ENCODE assay signal across 19 cellular contexts in the genomic region with DNA sequence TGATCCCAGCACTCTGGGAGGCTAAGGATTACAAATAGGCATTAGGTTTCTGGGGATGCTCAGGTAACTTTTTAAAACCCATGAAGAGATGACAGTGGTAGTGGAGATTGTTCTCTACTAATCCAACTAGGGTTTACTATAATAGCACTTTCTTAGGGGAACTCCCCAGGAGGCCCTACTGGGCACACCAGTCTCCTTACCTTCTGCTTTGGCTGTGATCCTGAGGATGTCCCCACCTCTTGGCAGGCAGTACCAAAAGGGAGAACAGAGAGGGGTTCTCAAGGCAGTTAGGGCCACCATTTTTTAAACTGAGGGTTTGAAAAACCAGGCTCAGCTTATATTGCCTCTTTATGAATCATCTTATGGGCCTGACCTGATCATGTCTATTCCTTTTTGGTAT. TPM values are rescaled to one million over a fixed set of nuclear protein-coding genes. Genes with fewer than 3 reads are reported as not detected.
A peak's percentile ranks its signal among the peaks of the same experiment; 100 is the strongest.
DNase-seq lines count a peak whose midpoint lies in the region; ATAC-seq and TF ChIP-seq lines count a peak whose summit lies in the region.
"Had no signal": no experiment of that assay in that cellular context is flagged by ENCODE, and none has a peak within 500 bp of the region (broad histone marks: within the 10 kb centered on the region; RNA-seq: fewer than 3 reads in every experiment).

No MANE protein-coding gene starts in this region.

- H3K4me1 Mint-ChIP-seq in CD4-positive, CD25-positive, alpha-beta regulatory T cell, result peaks cover 12 to 19% (median 15%) of the 10 kb centered on the region in 4 donors
- no peaks in the 10 kb centered on the region for H3K4me1 Mint-ChIP-seq in Caco-2 (ENCODE audit: low read depth, unreplicated experiment)
- peaks cover 9% of the 10 kb centered on the region for H3K4me1 Mint-ChIP-seq in activated naive CD8-positive, alpha-beta T cell treated with anti-CD3 and anti-CD28 coated beads, Interleukin-2, amount 10 ng/mL, durations not matched to agents 7 days and 5 days
- peaks cover 14 to 19% (median 17%) of the 10 kb centered on the region in 4 donors for H3K4me1 Mint-ChIP-seq in naive thymus-derived CD8-positive, alpha-beta T cell
- H3K4me1 Mint-ChIP-seq: endodermal cell had no signal

- no peak for DNase-seq in CD4-positive, CD25-positive, alpha-beta regulatory T cell
- DNase-seq in Caco-2 (no peak), hypothalamus (lab: John Stamatoyannopoulos, UW) (no peak), T-helper 2 cell (no peak)
- no peak for DNase-seq in activated naive CD8-positive, alpha-beta T cell treated with anti-CD3 and anti-CD28 coated beads, Interleukin-2, amount 10 ng/mL, durations not matched to agents 7 days and 5 days
- DNase-seq in naive thymus-derived CD8-positive, alpha-beta T cell, result no peak
- DNase-seq: activated gamma-delta T cell; BE2C; endodermal cell; GDM1; heart right ventricle; NCI-H1417; SHP77 treated with DMSO at 0.1 percent for 48 hours; stimulated activated CD4-positive, alpha-beta T cell treated with anti-CD3 and anti-CD28 coated beads, Interleukin-1b, Interleukin-23, amount 100 ng/mL, for 48 hours; upper lobe of right lung had no signal

- no peaks in the 10 kb centered on the region for H3K27me3 ChIP-seq in CD4-positive, CD25-positive, alpha-beta regulatory T cell (ENCODE audit: control insufficient read depth, insufficient read depth, low read length)
- no peaks in the 10 kb centered on the region for H3K27me3 ChIP-seq in Caco-2 (replicated peaks; ENCODE audit: control insufficient read depth, insufficient read depth, low read length)
- H3K27me3 ChIP-seq: BE2C, heart right ventricle, upper lobe of right lung had no signal

- H3K36me3 ChIP-seq in CD4-positive, CD25-positive, alpha-beta regulatory T cell (ENCODE audit: control insufficient read depth, insufficient read depth, low read length), result peaks cover 64% of the 10 kb centered on the region
- no peaks in the 10 kb centered on the region for H3K36me3 ChIP-seq in Caco-2 (ENCODE audit: control insufficient read depth, insufficient read depth, low read length)

- intact Hi-C loops in Caco-2 (cut with micrococcal nuclease; ENCODE audit: unreplicated experiment), result no loop called here

- no peak overlapping the region for H3K27ac ChIP-seq in CD4-positive, CD25-positive, alpha-beta regulatory T cell (ENCODE audit: insufficient read depth, low read length, poor library complexity, severe bottlenecking)
- H3K27ac ChIP-seq: heart right ventricle, parathyroid adenoma, upper lobe of right lung had no signal

- H3K36me3 Mint-ChIP-seq in CD4-positive, CD25-positive, alpha-beta regulatory T cell, result peaks cover 53% of the 10 kb centered on the region
- peaks cover 59% of the 10 kb centered on the region for H3K36me3 Mint-ChIP-seq in Caco-2 (ENCODE audit: insufficient read depth, unreplicated experiment)
- peaks cover 46% of the 10 kb centered on the region for H3K36me3 Mint-ChIP-seq in activated naive CD8-positive, alpha-beta T cell treated with anti-CD3 and anti-CD28 coated beads, Interleukin-2, amount 10 ng/mL, durations not matched to agents 7 days and 5 days
- peaks cover 13 to 80% (median 39%) of the 10 kb centered on the region in 3 donors for H3K36me3 Mint-ChIP-seq in naive thymus-derived CD8-positive, alpha-beta T cell

- no peaks in the 10 kb centered on the region for H3K9me3 ChIP-seq in CD4-positive, CD25-positive, alpha-beta regulatory T cell (ENCODE audit: control insufficient read depth in 2 of 2, low read length in 2 of 2)
- no peaks in the 10 kb centered on the region for H3K9me3 ChIP-seq in Caco-2
- H3K9me3 ChIP-seq: BE2C, upper lobe of right lung had no signal

- H3K4me1 ChIP-seq in CD4-positive, CD25-positive, alpha-beta regulatory T cell (ENCODE audit: control insufficient read depth, insufficient read depth, low read length, poor library complexity, severe bottlenecking), result no peaks in the 10 kb centered on the region
- H3K4me1 ChIP-seq in Caco-2, result no peaks in the 10 kb centered on the region
- H3K4me1 ChIP-seq: heart right ventricle, parathyroid adenoma, upper lobe of right lung had no signal

- no peak for TF ChIP-seq CTCF in Caco-2 (IDR thresholded peaks at IDR 0.05; ENCODE audit: insufficient read depth in 1 of 2, low read depth in 1 of 2, low read length in 1 of 2, severe bottlenecking in 1 of 2, unreplicated experiment in 1 of 2)

- no peak for ATAC-seq in CD4-positive, CD25-positive, alpha-beta regulatory T cell (ENCODE audit: low read depth in 2 of 2)
- ATAC-seq in activated naive CD8-positive, alpha-beta T cell treated with anti-CD3 and anti-CD28 coated beads, Interleukin-2, amount 10 ng/mL, durations not matched to agents 7 days and 5 days (ENCODE audit: low read depth), result no peak
- peak in 1 of 2 donors; percentile 27 for ATAC-seq in naive thymus-derived CD8-positive, alpha-beta T cell
- ATAC-seq in activated CD4-positive, CD25-positive, alpha-beta regulatory T cell treated with anti-CD3 and anti-CD28 coated beads, Interleukin-2, amount 50 U/mL, for 24 hours, result no peak
- ATAC-seq: heart right ventricle, upper lobe of right lung had no signal

- no peaks in the 10 kb centered on the region for H3K27me3 Mint-ChIP-seq in CD4-positive, CD25-positive, alpha-beta regulatory T cell
- H3K27me3 Mint-ChIP-seq in Caco-2 (ENCODE audit: insufficient read depth, unreplicated experiment), result no peaks in the 10 kb centered on the region
- no peaks in the 10 kb centered on the region for H3K27me3 Mint-ChIP-seq in activated naive CD8-positive, alpha-beta T cell treated with anti-CD3 and anti-CD28 coated beads, Interleukin-2, amount 10 ng/mL, durations not matched to agents 7 days and 5 days
- no peaks in the 10 kb centered on the region for H3K27me3 Mint-ChIP-seq in naive thymus-derived CD8-positive, alpha-beta T cell

- no peak overlapping the region for H3K4me3 Mint-ChIP-seq in CD4-positive, CD25-positive, alpha-beta regulatory T cell
- H3K4me3 Mint-ChIP-seq in Caco-2 (ENCODE audit: unreplicated experiment), result no peak overlapping the region
- no peak overlapping the region for H3K4me3 Mint-ChIP-seq in activated naive CD8-positive, alpha-beta T cell treated with anti-CD3 and anti-CD28 coated beads, Interleukin-2, amount 10 ng/mL, durations not matched to agents 7 days and 5 days
- H3K4me3 Mint-ChIP-seq in naive thymus-derived CD8-positive, alpha-beta T cell, result no peak overlapping the region
- H3K4me3 Mint-ChIP-seq: endodermal cell; T-helper 1 cell treated with Interleukin-12 subunit alpha and Interleukin-12 subunit beta and Interleukin-4 antibody, amounts not matched to agents 30 μg/mL and 1 μg/mL, for 36 hours had no signal

- peak overlapping the region; percentile 24 to 86 (median 50) for H3K27ac Mint-ChIP-seq in CD4-positive, CD25-positive, alpha-beta regulatory T cell
- H3K27ac Mint-ChIP-seq in Caco-2 (ENCODE audit: unreplicated experiment), result peak overlapping the region; percentile 3
- peak overlapping the region; percentile 23 for H3K27ac Mint-ChIP-seq in activated naive CD8-positive, alpha-beta T cell treated with anti-CD3 and anti-CD28 coated beads, Interleukin-2, amount 10 ng/mL, durations not matched to agents 7 days and 5 days
- H3K27ac Mint-ChIP-seq in naive thymus-derived CD8-positive, alpha-beta T cell, result peak overlapping the region in 9 of 10 donors; percentile 15 to 83 (median 44)
- H3K27ac Mint-ChIP-seq: endodermal cell; T-helper 1 cell treated with Interleukin-12 subunit alpha and Interleukin-12 subunit beta and Interleukin-4 antibody, amounts not matched to agents 30 μg/mL and 1 μg/mL, for 36 hours had no signal

- no TSS peak for BruUV-seq in Caco-2 (replicated peaks; lab: Mats Ljungman, UMichigan)

- H3K4me3 ChIP-seq in CD4-positive, CD25-positive, alpha-beta regulatory T cell (ENCODE audit: low read depth, low read length), result no peak overlapping the region
- H3K4me3 ChIP-seq in Caco-2 (ENCODE audit: low read depth, low read length), result no peak overlapping the region
- H3K4me3 ChIP-seq: heart right ventricle, upper lobe of right lung had no signal

- CTCF ChIA-PET in Caco-2 (lab: Charles Lee), result no interaction called here

- POLR2A ChIA-PET in Caco-2 (lab: Charles Lee), result no interaction called here
- POLR2A ChIA-PET in activated naive CD8-positive, alpha-beta T cell treated with anti-CD3 and anti-CD28 coated beads, Interleukin-2, amount 10 ng/mL, durations not matched to agents 7 days and 5 days (lab: Charles Lee), result no interaction called here
- POLR2A ChIA-PET in naive thymus-derived CD8-positive, alpha-beta T cell (lab: Charles Lee), result no interaction called here

- H3K9me3 Mint-ChIP-seq in CD4-positive, CD25-positive, alpha-beta regulatory T cell, result peaks cover 0 to 3% (median 0%) of the 10 kb centered on the region in 7 donors
- H3K9me3 Mint-ChIP-seq in Caco-2 (ENCODE audit: unreplicated experiment), result no peaks in the 10 kb centered on the region
- peaks cover 4% of the 10 kb centered on the region for H3K9me3 Mint-ChIP-seq in activated naive CD8-positive, alpha-beta T cell treated with anti-CD3 and anti-CD28 coated beads, Interleukin-2, amount 10 ng/mL, durations not matched to agents 7 days and 5 days
- H3K9me3 Mint-ChIP-seq in naive thymus-derived CD8-positive, alpha-beta T cell, result peaks cover 0 to 2% (median 0%) of the 10 kb centered on the region in 9 donors
- H3K9me3 Mint-ChIP-seq: endodermal cell had no signal

RNA-seq across cellular contexts. Expression of gene FBXL22, which starts 15.0 kb away (rescaled TPM):
- 1.7 TPM for total RNA-seq in CD4-positive, CD25-positive, alpha-beta regulatory T cell
- 1 to 10 TPM in 2 of 4 donors, under 1 TPM in 2; 0.45 to 2.1 (median 1.0) TPM for polyA plus RNA-seq in CD4-positive, CD25-positive, alpha-beta regulatory T cell
- 0.97 TPM in 1 of 2 replicates, not detected in the other for total RNA-seq in Caco-2 (2022)
- total RNA-seq in activated naive CD8-positive, alpha-beta T cell treated with anti-CD3 and anti-CD28 coated beads, Interleukin-2, amount 10 ng/mL, durations not matched to agents 7 days and 5 days, result 1 to 10 TPM in 1 of 2 experiments, under 1 TPM in 1; 0.50 to 1.2 TPM
- total RNA-seq in naive thymus-derived CD8-positive, alpha-beta T cell, result 1 to 10 TPM; 2.1 to 2.7 TPM
- polyA plus RNA-seq in naive thymus-derived CD8-positive, alpha-beta T cell, result 1 to 10 TPM; 1.5 to 2.0 (median 1.6) TPM
- total RNA-seq: H4 had no signal
